In the genomic region with DNA sequence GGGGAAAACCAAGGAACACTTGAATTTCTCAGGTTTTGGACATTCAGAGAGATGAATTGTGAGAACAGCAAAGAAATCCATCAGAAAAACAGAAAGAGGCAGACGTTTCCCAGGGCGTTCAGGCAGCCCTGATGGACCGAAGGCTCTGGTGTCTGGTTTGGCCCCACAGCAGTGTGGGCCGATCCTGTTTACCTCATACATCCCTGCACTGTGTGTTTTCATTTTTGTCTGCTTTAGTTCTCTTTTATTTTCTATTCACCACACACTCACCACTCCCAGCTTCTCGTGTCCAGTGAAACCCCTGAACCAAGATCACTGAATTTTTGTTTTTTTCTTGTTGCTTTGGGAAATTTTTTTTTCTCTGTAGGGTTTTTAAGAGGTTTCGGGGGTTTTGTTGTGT, we compare ENCODE assay signal across 33 cellular contexts. TPM values are rescaled to one million over a fixed set of nuclear protein-coding genes. Genes with fewer than 3 reads are reported as not detected.
"Had no signal": no experiment of that assay in that cellular context is flagged by ENCODE, and none has a peak within 500 bp of the region (broad histone marks: within the 10 kb centered on the region; RNA-seq: fewer than 3 reads in every experiment).

No MANE protein-coding gene starts in this region.

- H3K4me1 Mint-ChIP-seq: memory B cell; naive B cell; neural crest cell; stimulated activated memory B cell treated with anti-CD40 and anti-IgM and Interleukin-4, amounts not matched to agents 10 μg/mL and 1 μg/mL and 100 μg/mL, for 72 hours had no signal

- H3K4me1 ChIP-seq: gastroesophageal sphincter, heart left ventricle, parathyroid adenoma, psoas muscle, spleen, testis, tibial artery, upper lobe of left lung had no signal

- H3K4me3 ChIP-seq: dorsolateral prefrontal cortex, gastroesophageal sphincter, heart left ventricle, hepatocyte, lung, mucosa of descending colon, psoas muscle, skin epidermis, spleen, testis, tibial artery, upper lobe of left lung had no signal

- H3K4me3 Mint-ChIP-seq: memory B cell; naive B cell; natural killer cell treated with Interleukin-12 subunit alpha and Interleukin-12 subunit beta and Interleukin-15 and Interleukin-18, amount 100 ng/mL, for 72 hours; neural crest cell; stimulated activated memory B cell treated with anti-CD40 and anti-IgM and Interleukin-4, amounts not matched to agents 10 μg/mL and 1 μg/mL and 100 μg/mL, for 72 hours had no signal

- H3K79me2 ChIP-seq: parathyroid adenoma had no signal

- FAIRE-seq: colon, kidney, urothelium cell line had no signal

- H3K27me3 ChIP-seq: dorsolateral prefrontal cortex, gastroesophageal sphincter, heart left ventricle, hepatocyte, spleen, testis, upper lobe of left lung had no signal

- H3K4me2 ChIP-seq: hepatocyte had no signal

- H3K9me3 ChIP-seq: testis had no signal

- DNase-seq: dorsolateral prefrontal cortex; effector CD4-positive, alpha-beta T cell; foreskin fibroblast; heart left ventricle; kidney; mucosa of descending colon; naive B cell; psoas muscle; spleen; stimulated activated CD4-positive, alpha-beta T cell treated with anti-CD3 and anti-CD28 coated beads, Interleukin-4, amount 100 ng/mL, for 4 hours; stimulated activated naive CD8-positive, alpha-beta T cell treated with anti-CD3 and anti-CD28 coated beads, Interleukin-15, Interleukin-2, amounts not matched to agents 100 U/mL and 50 U/mL, for 24 hours; substantia nigra; testis; tibial artery had no signal

- H3K27ac Mint-ChIP-seq: memory B cell; natural killer cell treated with Interleukin-12 subunit alpha and Interleukin-12 subunit beta and Interleukin-15 and Interleukin-18, amount 100 ng/mL, for 72 hours; stimulated activated memory B cell treated with anti-CD40 and anti-IgM and Interleukin-4, amounts not matched to agents 10 μg/mL and 1 μg/mL and 100 μg/mL, for 72 hours had no signal

- H3K9me3 Mint-ChIP-seq: natural killer cell treated with Interleukin-12 subunit alpha and Interleukin-12 subunit beta and Interleukin-15 and Interleukin-18, amount 100 ng/mL, for 72 hours had no signal

- H2AFZ ChIP-seq: hepatocyte, parathyroid adenoma had no signal

- H3K27me3 Mint-ChIP-seq: memory B cell; naive B cell; natural killer cell treated with Interleukin-12 subunit alpha and Interleukin-12 subunit beta and Interleukin-15 and Interleukin-18, amount 100 ng/mL, for 72 hours; stimulated activated memory B cell treated with anti-CD40 and anti-IgM and Interleukin-4, amounts not matched to agents 10 μg/mL and 1 μg/mL and 100 μg/mL, for 72 hours had no signal

- H3K27ac ChIP-seq: dorsolateral prefrontal cortex, epithelial cell of prostate, gastroesophageal sphincter, heart left ventricle, parathyroid adenoma, psoas muscle, skin epidermis, spleen, testis, tibial artery, upper lobe of left lung had no signal

- H3K9ac ChIP-seq: parathyroid adenoma had no signal

- ATAC-seq: esophagus mucosa; gastroesophageal sphincter; heart left ventricle; left lobe of liver; mucosa of descending colon; natural killer cell treated with Interleukin-12 subunit alpha and Interleukin-12 subunit beta and Interleukin-15 and Interleukin-18, amount 100 ng/mL, for 72 hours; psoas muscle; right cardiac atrium; stimulated activated memory B cell treated with anti-CD40 and anti-IgM and Interleukin-4, amounts not matched to agents 10 μg/mL and 1 μg/mL and 100 μg/mL, for 72 hours; stimulated activated naive CD8-positive, alpha-beta T cell treated with anti-CD3 and anti-CD28 coated beads, Interleukin-15, Interleukin-2, amounts not matched to agents 100 U/mL and 50 U/mL, for 24 hours had no signal

RNA-seq across cellular contexts. Expression of a gene that starts 27.9 kb away (rescaled TPM):
- total RNA-seq: esophagus mucosa; gastroesophageal sphincter; left lobe of liver; mucosa of descending colon; natural killer cell treated with Interleukin-12 subunit alpha and Interleukin-12 subunit beta and Interleukin-15 and Interleukin-18, amount 100 ng/mL, for 72 hours; osteoblast had no signal
- polyA plus RNA-seq: liver, right cardiac atrium, spleen had no signal

RNA-seq across cellular contexts. Expression of a gene that starts 49.0 kb away (rescaled TPM):
- total RNA-seq: dorsolateral prefrontal cortex; esophagus mucosa; gastroesophageal sphincter; heart left ventricle; hepatocyte; kidney; left lobe of liver; liver; lung; mucosa of descending colon; natural killer cell treated with Interleukin-12 subunit alpha and Interleukin-12 subunit beta and Interleukin-15 and Interleukin-18, amount 100 ng/mL, for 72 hours; neural crest cell; osteoblast; psoas muscle; renal cortical epithelial cell; right cardiac atrium; spleen; testis; upper lobe of left lung had no signal
- polyA plus RNA-seq: heart left ventricle, hepatocyte, liver, lung, psoas muscle, right cardiac atrium, spleen had no signal
